In the genomic region with DNA sequence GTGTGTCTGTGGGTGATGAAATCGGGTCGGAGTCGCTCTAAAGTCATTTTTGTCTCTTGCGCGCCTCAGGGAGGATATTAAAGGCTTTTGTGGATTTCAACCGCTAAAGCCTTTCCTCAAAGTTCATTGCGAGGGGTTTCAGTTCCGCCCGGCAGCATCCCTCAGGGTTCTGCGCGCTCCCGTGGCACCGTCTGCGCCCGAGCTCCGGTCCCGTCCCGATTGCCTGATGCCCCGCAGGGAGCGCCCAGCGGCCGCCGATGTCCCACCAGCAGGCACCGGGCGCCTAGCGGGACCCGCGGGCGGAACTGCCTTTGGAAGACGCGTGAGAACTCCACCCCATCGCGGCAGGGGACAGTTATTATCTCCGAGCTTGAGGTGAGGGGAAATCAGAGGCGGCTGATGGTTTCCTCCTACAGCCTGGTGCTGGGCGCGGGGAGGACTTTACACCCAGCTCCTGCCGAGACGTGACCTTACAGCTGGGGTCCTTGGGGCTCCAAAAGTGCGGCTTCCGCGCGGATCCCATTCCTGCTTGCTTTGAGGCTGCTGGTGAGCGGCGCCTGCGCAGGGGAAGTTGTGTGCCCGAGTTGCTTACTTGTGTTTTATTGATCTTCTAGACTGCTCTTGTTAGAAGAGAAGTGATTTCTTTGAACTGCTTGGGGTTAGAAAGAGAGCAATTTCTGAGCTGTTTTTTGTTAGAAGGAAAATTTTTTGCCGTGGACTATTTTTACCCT, we compare ENCODE assay signal across 9 cellular contexts. TPM values are rescaled to one million over a fixed set of nuclear protein-coding genes. Genes with fewer than 3 reads are reported as not detected.
DNase-seq lines count a peak whose midpoint lies in the region; ATAC-seq, FAIRE-seq and TF ChIP-seq lines count a peak whose summit lies in the region.
"Had no signal": no experiment of that assay in that cellular context is flagged by ENCODE, and none has a peak within 500 bp of the region (broad histone marks: within the 10 kb centered on the region; RNA-seq: fewer than 3 reads in every experiment).

No MANE protein-coding gene starts in this region.

- WGBS in pancreas, 2 donors, result 2% methylated on average over 48 of the region's 48 CpGs

- H3K36me3 ChIP-seq in pancreas, result no peaks in the 10 kb centered on the region

- H3K27ac Mint-ChIP-seq in dendritic cell treated with granulocyte-macrophage colony-stimulating factor and Interleukin-4, amounts not matched to agents 40 ng/mL and 50 ng/mL, for 4 days, result no peak overlapping the region

- H3K27me3 Mint-ChIP-seq in dendritic cell treated with granulocyte-macrophage colony-stimulating factor and Interleukin-4, amounts not matched to agents 40 ng/mL and 50 ng/mL, for 4 days, result peaks cover 94% of the 10 kb centered on the region

- intact Hi-C loops in dendritic cell treated with granulocyte-macrophage colony-stimulating factor and Interleukin-4, amounts not matched to agents 40 ng/mL and 50 ng/mL, for 4 days (cut with micrococcal nuclease), result no loop called here
- intact Hi-C loops in pancreas (cut with DNase I), result no loop called here

- peak overlapping the region in 2 of 4 donors; percentile 21 to 40 for H3K4me3 ChIP-seq in pancreas

- DNase-seq in SIG-M5 treated with dmso at 0.1 percent for 504 hours (lab: John Stamatoyannopoulos, UW; ENCODE audit: unreplicated experiment), result peak; percentile 60
- DNase-seq in SIG-M5 (lab: John Stamatoyannopoulos, UW), result no peak
- peak; percentile 75 for DNase-seq in NCI-H69 (lab: John Stamatoyannopoulos, UW)
- peak in 1 of 6 donors; percentile 17 for DNase-seq in pancreas

- peak overlapping the region; percentile 41 for H3K4me3 Mint-ChIP-seq in dendritic cell treated with granulocyte-macrophage colony-stimulating factor and Interleukin-4, amounts not matched to agents 40 ng/mL and 50 ng/mL, for 4 days

- H3K27ac ChIP-seq in pancreas, result no peak overlapping the region

- peaks cover 0 to 32% (median 5%) of the 10 kb centered on the region in 4 donors for H3K27me3 ChIP-seq in pancreas

- TF ChIP-seq CTCF in pancreas (IDR thresholded peaks at IDR 0.05), result no peak

- peak; percentile 36 to 67 (median 56) for ATAC-seq in pancreas
- no peak for ATAC-seq in HG02885 (IDR thresholded peaks at IDR 0.05; ENCODE audit: poor library complexity, unreplicated experiment)
- ATAC-seq in HG03378 (IDR thresholded peaks at IDR 0.05; ENCODE audit: unreplicated experiment), result no peak
- no peak for ATAC-seq in HG03521 (IDR thresholded peaks at IDR 0.05; ENCODE audit: unreplicated experiment)

- H3K4me1 Mint-ChIP-seq in dendritic cell treated with granulocyte-macrophage colony-stimulating factor and Interleukin-4, amounts not matched to agents 40 ng/mL and 50 ng/mL, for 4 days (ENCODE audit: low read depth), result peaks cover 26% of the 10 kb centered on the region

- H3K9me3 Mint-ChIP-seq in dendritic cell treated with granulocyte-macrophage colony-stimulating factor and Interleukin-4, amounts not matched to agents 40 ng/mL and 50 ng/mL, for 4 days, result peaks cover 10% of the 10 kb centered on the region

- H3K36me3 Mint-ChIP-seq in dendritic cell treated with granulocyte-macrophage colony-stimulating factor and Interleukin-4, amounts not matched to agents 40 ng/mL and 50 ng/mL, for 4 days (ENCODE audit: low read depth), result no peaks in the 10 kb centered on the region

- H3K9me3 ChIP-seq in pancreas, result no peaks in the 10 kb centered on the region

- FAIRE-seq in pancreas (lab: Jason Lieb, UNC), result no peak
- FAIRE-seq: G401.6 had no signal

- peaks cover 7 to 16% (median 12%) of the 10 kb centered on the region in 3 donors for H3K4me1 ChIP-seq in pancreas

RNA-seq across cellular contexts. Expression of gene ULBP1, which starts 27.1 kb away (rescaled TPM):
- total RNA-seq in pancreas, result 1 to 10 TPM in 1 of 6 donors, under 1 TPM in 3, not detected in 2; 0.04 to 1.3 (median 0.09) TPM
- polyA plus RNA-seq in pancreas, result under 1 TPM in 1 of 2 donors, not detected in 1; 0.02 TPM

RNA-seq across cellular contexts. Expression of gene RAET1L, which starts 34.5 kb away (rescaled TPM):
- under 1 TPM in 2 of 6 donors, not detected in 4; 0.46 to 0.53 TPM for total RNA-seq in pancreas
- not detected for polyA plus RNA-seq in pancreas

RNA-seq across cellular contexts. Expression of gene ULBP2, which starts 49.0 kb away (rescaled TPM):
- total RNA-seq in pancreas, result under 1 TPM in 3 of 6 donors, not detected in 3; 0.25 to 0.37 (median 0.34) TPM
- polyA plus RNA-seq in pancreas, result under 1 TPM; 0.19 TPM

Comparison
In these comparisons a context has a peak if more than half of its experiments do, and no peak if none do; other contexts are left out.
1. ATAC-seq: peak in pancreas (4 of 4); none in HG02885 (single experiment), HG03378 (single experiment) and HG03521 (single experiment).